ENCODE assay signal across 22 cellular contexts in genomic region chr5:42013561-42013960, GRCh38.
"Had no signal": no experiment of that assay in that cellular context is flagged by ENCODE, and none has a peak within 500 bp of the region (broad histone marks: within the 10 kb centered on the region; RNA-seq: fewer than 3 reads in every experiment).

No MANE protein-coding gene starts in this region.

- H3K9me3 ChIP-seq: MG63, SK-N-SH had no signal

- H3K36me3 Mint-ChIP-seq: IgD-negative memory B cell had no signal

- H3K36me3 ChIP-seq: MG63 had no signal

- H3K4me3 Mint-ChIP-seq: IgD-negative memory B cell had no signal

- H3K27ac Mint-ChIP-seq: IgD-negative memory B cell had no signal

- H3K27ac ChIP-seq: KMS-11, RWPE1 had no signal

- H3K4me3 ChIP-seq: K562, MG63 had no signal

- ATAC-seq: K562, Panc1 had no signal

- H3K4me2 ChIP-seq: KMS-11, SK-N-SH had no signal

- H3K9me2 ChIP-seq: SK-N-SH had no signal

- H3K9ac ChIP-seq: KMS-11, SK-N-SH had no signal

- H3K4me1 Mint-ChIP-seq: IgD-negative memory B cell had no signal

- H3K27me3 ChIP-seq: MG63 had no signal

- H3K9me3 Mint-ChIP-seq: IgD-negative memory B cell had no signal

- DNase-seq: Kasumi-1, MG63, NCI-H1092, NCI-H1105 treated with DMSO at 0.1 percent for 48 hours, NCI-H1417 treated with DMSO at 0.1 percent for 48 hours, NCI-H146, NCI-H1694 treated with DMSO at 0.1 percent for 48 hours, NCI-H1930, NCI-H2081, NCI-H2107, NCI-H2227 treated with DMSO at 0.1 percent for 48 hours, NCI-H524 treated with DMSO at 0.1 percent for 48 hours, NCI-H69, NCI-H774, SHP77, SK-N-SH, SW 1271 had no signal
